In the genomic region with DNA sequence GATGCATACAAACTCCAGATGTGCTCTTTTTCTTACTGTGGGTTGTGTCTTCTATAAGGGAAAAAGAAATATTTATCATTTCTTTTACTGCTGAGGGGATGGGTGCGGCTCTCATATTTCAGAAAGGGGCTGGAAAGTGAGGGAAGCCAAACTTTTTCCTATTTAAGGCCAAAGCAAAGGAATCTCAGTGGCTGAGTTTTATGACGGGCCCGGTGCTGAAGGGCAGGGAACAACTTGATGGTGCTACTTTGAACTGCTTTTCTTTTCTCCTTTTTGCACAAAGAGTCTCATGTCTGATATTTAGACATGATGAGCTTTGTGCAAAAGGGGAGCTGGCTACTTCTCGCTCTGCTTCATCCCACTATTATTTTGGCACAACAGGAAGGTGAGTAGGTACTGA, we compare ENCODE assay signal across 10 cellular contexts. TPM values are rescaled to one million over a fixed set of nuclear protein-coding genes. Genes with fewer than 3 reads are reported as not detected.
DNase-seq lines count a peak whose midpoint lies in the region; ATAC-seq, FAIRE-seq and TF ChIP-seq lines count a peak whose summit lies in the region.
"Had no signal": no experiment of that assay in that cellular context is flagged by ENCODE, and none has a peak within 500 bp of the region (broad histone marks: within the 10 kb centered on the region; RNA-seq: fewer than 3 reads in every experiment).

A gene (plus strand): TSS at position 190 of the 400 bp plus-strand sequence. CDS start 117 bp downstream, at position 307.

- H3K4me1 ChIP-seq in body of pancreas, result peaks cover 6% of the 10 kb centered on the region
- peaks cover 5% of the 10 kb centered on the region for H3K4me1 ChIP-seq in hepatocyte (ENCODE audit: insufficient read depth)

- H3K36me3 Mint-ChIP-seq in CD4-positive, alpha-beta T cell (ENCODE audit: low read depth), result no peaks in the 10 kb centered on the region
- H3K36me3 Mint-ChIP-seq in activated T-cell treated with anti-CD3 and anti-CD28 coated beads, Interleukin-2, amount 50 U/mL, for 24 hours (ENCODE audit: low read depth), result no peaks in the 10 kb centered on the region
- H3K36me3 Mint-ChIP-seq: IgD-negative memory B cell had no signal

- no peak for FAIRE-seq in GM19239 (lab: Jason Lieb, UNC)

- DNase-seq in ELF-1 (ENCODE audit: low read depth, low spot score) (peak; percentile 29), body of pancreas (no peak), hepatocyte (ENCODE audit: low spot score) (peak; percentile 78), skeletal muscle cell (ENCODE audit: low read depth) (peak; percentile 61), GM19239 (ENCODE audit: insufficient read length, low spot score) (no peak)
- DNase-seq in CD4-positive, alpha-beta T cell, result no peak
- DNase-seq in activated T-cell treated with anti-CD3 and anti-CD28 coated beads, Interleukin-2, amount 50 U/mL, for 24 hours, result no peak
- DNase-seq: SW 1271 had no signal

- POLR2A ChIA-PET in CD4-positive, alpha-beta T cell (lab: Charles Lee), result no interaction called here

- H3K27ac Mint-ChIP-seq in CD4-positive, alpha-beta T cell, result no peak within 1 kb of the TSS
- H3K27ac Mint-ChIP-seq in activated T-cell treated with anti-CD3 and anti-CD28 coated beads, Interleukin-2, amount 50 U/mL, for 24 hours, result no peak within 1 kb of the TSS

- peaks cover 64% of the 10 kb centered on the region for H3K79me2 ChIP-seq in hepatocyte

- H3K4me2 ChIP-seq in hepatocyte, result peak within 1 kb of the TSS; percentile 70

- H3K4me3 ChIP-seq in body of pancreas (no peak within 1 kb of the TSS), hepatocyte (peak within 1 kb of the TSS; percentile 57), skeletal muscle cell (ENCODE audit: low read depth, low read length) (peak within 1 kb of the TSS; percentile 56)

- H4K20me1 ChIP-seq in hepatocyte (ENCODE audit: insufficient read depth, poor library complexity, severe bottlenecking), result no peaks in the 10 kb centered on the region

- no peaks in the 10 kb centered on the region for H3K9me3 Mint-ChIP-seq in CD4-positive, alpha-beta T cell
- H3K9me3 Mint-ChIP-seq in activated T-cell treated with anti-CD3 and anti-CD28 coated beads, Interleukin-2, amount 50 U/mL, for 24 hours, result no peaks in the 10 kb centered on the region
- H3K9me3 Mint-ChIP-seq: IgD-negative memory B cell had no signal

- H3K4me3 Mint-ChIP-seq in CD4-positive, alpha-beta T cell, result no peak within 1 kb of the TSS
- no peak within 1 kb of the TSS for H3K4me3 Mint-ChIP-seq in activated T-cell treated with anti-CD3 and anti-CD28 coated beads, Interleukin-2, amount 50 U/mL, for 24 hours
- H3K4me3 Mint-ChIP-seq: IgD-negative memory B cell had no signal

- ATAC-seq in body of pancreas (no peak), GM19023 (IDR thresholded peaks at IDR 0.05; ENCODE audit: unreplicated experiment) (no peak)
- ATAC-seq in CD4-positive, alpha-beta T cell (ENCODE audit: poor library complexity), result no peak

- H3K9me3 ChIP-seq in body of pancreas (no peaks in the 10 kb centered on the region), hepatocyte (ENCODE audit: low read depth) (no peaks in the 10 kb centered on the region)
- H3K9me3 ChIP-seq in CD4-positive, alpha-beta T cell (ENCODE audit: control insufficient read depth, low read length), result no peaks in the 10 kb centered on the region

- H3K36me3 ChIP-seq in body of pancreas (replicated peaks in 1 of 2; ENCODE audit: insufficient read depth in 1 of 2, low read depth in 2 of 2) (no peaks in the 10 kb centered on the region), hepatocyte (replicated peaks; ENCODE audit: insufficient read depth, low read depth) (no peaks in the 10 kb centered on the region)

- 69 to 77% methylated on average over 4 of the region's 4 CpGs for WGBS in body of pancreas, 2 donors
- 37% methylated on average over 4 of the region's 4 CpGs for WGBS in hepatocyte (ENCODE audit: low lambda C conversion rate, missing lambda C conversion rate)

- no peak within 1 kb of the TSS for H2AFZ ChIP-seq in hepatocyte

- TF ChIP-seq POLR2A in body of pancreas (IDR thresholded peaks at IDR 0.05), result peak in 2 of 3 donors; percentile 30 to 42

- H3K27ac ChIP-seq in body of pancreas (peak within 1 kb of the TSS in 1 of 4 donors; percentile 38), hepatocyte (peak within 1 kb of the TSS; percentile 98)
- no peak within 1 kb of the TSS for H3K27ac ChIP-seq in CD4-positive, alpha-beta T cell (ENCODE audit: low read depth, low read length)

- peaks cover 6% of the 10 kb centered on the region for H3K4me1 Mint-ChIP-seq in CD4-positive, alpha-beta T cell (ENCODE audit: low read depth)
- H3K4me1 Mint-ChIP-seq in activated T-cell treated with anti-CD3 and anti-CD28 coated beads, Interleukin-2, amount 50 U/mL, for 24 hours (ENCODE audit: low read depth), result peaks cover 17% of the 10 kb centered on the region
- H3K4me1 Mint-ChIP-seq: IgD-negative memory B cell had no signal

- intact Hi-C loops in body of pancreas (cut with DNase I), result no loop called here
- intact Hi-C loops in CD4-positive, alpha-beta T cell (cut with DNase I, micrococcal nuclease), result no loop called here

- H3K27me3 Mint-ChIP-seq in CD4-positive, alpha-beta T cell, result no peaks in the 10 kb centered on the region
- H3K27me3 Mint-ChIP-seq in activated T-cell treated with anti-CD3 and anti-CD28 coated beads, Interleukin-2, amount 50 U/mL, for 24 hours, result peaks cover 18% of the 10 kb centered on the region

- H3K9me2 ChIP-seq in hepatocyte (replicated peaks; ENCODE audit: insufficient read depth), result no peaks in the 10 kb centered on the region

- no peak for TF ChIP-seq CTCF in body of pancreas (IDR thresholded peaks at IDR 0.05)
- TF ChIP-seq CTCF in hepatocyte (IDR thresholded peaks at IDR 0.05; ENCODE audit: poor library complexity), result no peak
- no peak for TF ChIP-seq CTCF in CD4-positive, alpha-beta T cell (IDR thresholded peaks at IDR 0.05)

- CTCF ChIA-PET in CD4-positive, alpha-beta T cell (lab: Charles Lee), result no interaction called here

- H3K27me3 ChIP-seq in body of pancreas (no peaks in the 10 kb centered on the region), hepatocyte (no peaks in the 10 kb centered on the region)
- H3K27me3 ChIP-seq in CD4-positive, alpha-beta T cell (ENCODE audit: control insufficient read depth, insufficient read depth, low read length), result no peaks in the 10 kb centered on the region

RNA-seq across cellular contexts. Expression of the gene that starts here (rescaled TPM):
- total RNA-seq in body of pancreas (10 to 100 TPM; 54.7 to 77.5 TPM), hepatocyte (5,479 and 8,329 TPM in 2 replicates)
- polyA plus RNA-seq in hepatocyte, result 6,699 and 6,726 TPM in 2 replicates
- not detected for total RNA-seq in CD4-positive, alpha-beta T cell
- polyA plus RNA-seq: IgD-negative memory B cell had no signal

Comparison
In these comparisons a context has a peak if more than half of its experiments do, and no peak if none do; other contexts are left out.
1. RNA of the gene that starts here (total RNA-seq): 5,479 to 8,329 TPM in hepatocyte; 54.7 to 77.5 TPM in body of pancreas and not detected in CD4-positive, alpha-beta T cell; every median in the first group is over 10 times any median in the second.
2. DNase-seq: peak in ELF-1 (single experiment), hepatocyte (single experiment) and skeletal muscle cell (single experiment); none in body of pancreas (0 of 4), CD4-positive, alpha-beta T cell (0 of 10), activated T-cell treated with anti-CD3 and anti-CD28 coated beads, Interleukin-2, amount 50 U/mL, for 24 hours (single experiment) and GM19239 (single experiment).
3. H3K4me3 ChIP-seq: peak in hepatocyte (single experiment) and skeletal muscle cell (single experiment); none in body of pancreas (0 of 2).